Comparison of ENCODE assay signal across 8 cellular contexts in genomic region chr1:185157599-185158469, GRCh38. TPM values are rescaled to one million over a fixed set of nuclear protein-coding genes. Genes with fewer than 3 reads are reported as not detected.
A peak's percentile ranks its signal among the peaks of the same experiment; 100 is the strongest.
DNase-seq lines count a peak whose midpoint lies in the region; ATAC-seq and TF ChIP-seq lines count a peak whose summit lies in the region.

No MANE protein-coding gene starts in this region.

- peaks cover 7% of the 10 kb centered on the region for H3K79me2 ChIP-seq in OCI-LY1 (ENCODE audit: insufficient read depth, low read length)

- CTCF ChIA-PET in activated CD4-positive, alpha-beta T cell treated with anti-CD3 and anti-CD28 coated beads for 36 hours (lab: Charles Lee) = interaction anchor here (0.7 to 5.1 kb wide), 3 partner anchors 11 to 481 kb away, joined by 3 to 44 read pairs (median 4); no protein-coding TSS in a partner anchor

- H3K36me3 ChIP-seq in OCI-LY1 (ENCODE audit: insufficient read depth, low read length) = no peaks in the 10 kb centered on the region
- H3K36me3 ChIP-seq in mucosa of descending colon (ENCODE audit: low read depth) = no peaks in the 10 kb centered on the region

- H3K27me3 Mint-ChIP-seq in activated CD4-positive, alpha-beta T cell treated with anti-CD3 and anti-CD28 coated beads for 36 hours = no peaks in the 10 kb centered on the region

- peaks cover 42% of the 10 kb centered on the region for H3K4me1 Mint-ChIP-seq in activated CD4-positive, alpha-beta T cell treated with anti-CD3 and anti-CD28 coated beads for 36 hours

- peak overlapping the region; percentile 84 for H3K4me2 ChIP-seq in OCI-LY1 (ENCODE audit: low read length)

- intact Hi-C loops in activated CD4-positive, alpha-beta T cell treated with anti-CD3 and anti-CD28 coated beads for 36 hours (cut with DNase I, micrococcal nuclease) = loop anchor here (1.0 to 5.0 kb wide), 15 partner anchors 113 to 1686 kb away; partner anchors contain the start of genes NIBAN1 (in 2 of the 2), RNF2 (in 2 of the 2), ARPC5 (in 1 of the 2) and C1orf21 (in 1 of the 2)
- intact Hi-C loops in mucosa of descending colon (cut with DNase I, micrococcal nuclease) = loop anchor here in 1 of 2 donors (10.0 kb wide), 1 partner anchor 113 kb away; the partner anchor contains the start of gene RNF2

- no peaks in the 10 kb centered on the region for H3K27me3 ChIP-seq in OCI-LY1 (ENCODE audit: insufficient read depth, low read length)

- ATAC-seq in activated CD4-positive, alpha-beta T cell treated with anti-CD3 and anti-CD28 coated beads for 36 hours = no peak
- ATAC-seq in mucosa of descending colon (no peak), HG02840 (IDR thresholded peaks at IDR 0.05; ENCODE audit: low FRiP score, unreplicated experiment) (no peak), GM21737 (IDR thresholded peaks at IDR 0.05; ENCODE audit: unreplicated experiment) (no peak)

- H4K20me1 ChIP-seq in OCI-LY1 (ENCODE audit: insufficient read depth, low read length) = no peaks in the 10 kb centered on the region

- no peaks in the 10 kb centered on the region for H3K9me3 Mint-ChIP-seq in activated CD4-positive, alpha-beta T cell treated with anti-CD3 and anti-CD28 coated beads for 36 hours (ENCODE audit: low read depth)

- peaks cover 8% of the 10 kb centered on the region for H3K36me3 Mint-ChIP-seq in activated CD4-positive, alpha-beta T cell treated with anti-CD3 and anti-CD28 coated beads for 36 hours (ENCODE audit: low read depth)

- H3K4me1 ChIP-seq in OCI-LY1 (ENCODE audit: insufficient read depth, low read length, severe bottlenecking) = peaks cover 22% of the 10 kb centered on the region
- H3K4me1 ChIP-seq in mucosa of descending colon (ENCODE audit: low read depth) = peaks cover 14% of the 10 kb centered on the region

- H3K27ac ChIP-seq in OCI-LY1 (ENCODE audit: low read depth, low read length, poor library complexity, severe bottlenecking) (no peak overlapping the region), cingulate gyrus (ENCODE audit: low read depth, low read length) (peak overlapping the region; percentile 97)

- peak overlapping the region; percentile 89 for H3K4me3 ChIP-seq in OCI-LY1 (ENCODE audit: low read depth, low read length, poor library complexity, severe bottlenecking)
- peak overlapping the region; percentile 46 for H3K4me3 ChIP-seq in mucosa of descending colon

- H3K9me2 ChIP-seq in OCI-LY1 (ENCODE audit: low read depth, low read length) = no peaks in the 10 kb centered on the region

- TF ChIP-seq CTCF in OCI-LY1 (IDR thresholded peaks at IDR 0.05; ENCODE audit: low read length) = no peak
- no peak for TF ChIP-seq CTCF in mucosa of descending colon (IDR thresholded peaks at IDR 0.05)

- peak overlapping the region; percentile 44; the same call in 1 of the 2 replicates for H2AFZ ChIP-seq in OCI-LY1 (ENCODE audit: low read length)

- H3K4me3 Mint-ChIP-seq in activated CD4-positive, alpha-beta T cell treated with anti-CD3 and anti-CD28 coated beads for 36 hours = peak overlapping the region; percentile 91

- H3F3A ChIP-seq in OCI-LY1 (ENCODE audit: insufficient read depth, low read length) = no peaks in the 10 kb centered on the region

- peak; percentile 5 for DNase-seq in activated CD4-positive, alpha-beta T cell treated with anti-CD3 and anti-CD28 coated beads for 36 hours
- no peak for DNase-seq in activated CD4-positive, alpha-beta T cell treated with anti-CD3 and anti-CD28 coated beads, Interleukin-2, amount 50 U/mL, for 1 hour
- DNase-seq in mucosa of descending colon = peak in 2 of 3 donors; percentile 25 to 30
- DNase-seq in stimulated activated CD4-positive, alpha-beta T cell treated with anti-CD3 and anti-CD28 coated beads, Interleukin-4, amount 100 ng/mL, for 1 hour = no peak

- H3K27ac Mint-ChIP-seq in activated CD4-positive, alpha-beta T cell treated with anti-CD3 and anti-CD28 coated beads for 36 hours = peak overlapping the region; percentile 89

- H3K9ac ChIP-seq in OCI-LY1 (ENCODE audit: low read length) = peak overlapping the region; percentile 70

- POLR2A ChIA-PET in activated CD4-positive, alpha-beta T cell treated with anti-CD3 and anti-CD28 coated beads for 36 hours (lab: Charles Lee) = interaction anchor here (0.5 to 0.7 kb wide), 2 partner anchors 18 to 137 kb away, joined by 3 to 4 read pairs; no protein-coding TSS in a partner anchor

- H3K9me3 ChIP-seq in OCI-LY1 (ENCODE audit: low read length) (no peaks in the 10 kb centered on the region), mucosa of descending colon (no peaks in the 10 kb centered on the region)

RNA-seq across cellular contexts. Expression of gene SWT1, which starts 0.9 kb away (rescaled TPM):
- 1 to 10 TPM; 3.0 to 3.3 TPM for total RNA-seq in activated CD4-positive, alpha-beta T cell treated with anti-CD3 and anti-CD28 coated beads for 36 hours
- 1 to 10 TPM; 5.4 to 7.7 (median 5.7) TPM for total RNA-seq in mucosa of descending colon

RNA-seq across cellular contexts. Expression of gene TRMT1L, which starts 1.1 kb away (rescaled TPM):
- total RNA-seq in activated CD4-positive, alpha-beta T cell treated with anti-CD3 and anti-CD28 coated beads for 36 hours = 10 to 100 TPM; 33.7 to 38.7 TPM
- total RNA-seq in mucosa of descending colon = 10 to 100 TPM; 16.3 to 22.9 (median 19.1) TPM

Comparison
In these comparisons a context has a peak if more than half of its experiments do, and no peak if none do; other contexts are left out.
1. DNase-seq: peak in activated CD4-positive, alpha-beta T cell treated with anti-CD3 and anti-CD28 coated beads for 36 hours (single experiment) and mucosa of descending colon (2 of 3); none in activated CD4-positive, alpha-beta T cell treated with anti-CD3 and anti-CD28 coated beads, Interleukin-2, amount 50 U/mL, for 1 hour (single experiment) and stimulated activated CD4-positive, alpha-beta T cell treated with anti-CD3 and anti-CD28 coated beads, Interleukin-4, amount 100 ng/mL, for 1 hour (single experiment).